15 cellular contexts compared by ENCODE assay signal in the genomic region with DNA sequence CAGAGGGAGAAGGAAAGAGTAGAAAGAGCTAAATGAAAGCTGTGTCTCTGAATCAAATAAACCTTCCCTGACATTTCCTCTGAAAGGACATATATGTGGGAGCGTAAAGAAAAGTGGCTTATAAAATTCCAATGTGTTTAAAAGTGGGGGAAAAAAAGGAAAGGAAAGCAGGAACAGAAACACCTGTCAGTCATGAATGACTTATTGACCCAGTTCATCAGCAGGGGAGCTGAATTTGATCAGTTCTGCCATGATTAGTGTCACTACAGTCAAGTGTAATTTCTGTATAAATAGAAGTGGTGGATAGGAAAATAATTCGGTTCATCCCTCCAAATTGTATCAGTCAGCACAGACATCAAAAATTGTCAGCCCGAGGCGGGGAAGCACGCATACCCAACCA.
DNase-seq lines count a peak whose midpoint lies in the region; FAIRE-seq and TF ChIP-seq lines count a peak whose summit lies in the region.
"Had no signal": no experiment of that assay in that cellular context is flagged by ENCODE, and none has a peak within 500 bp of the region (broad histone marks: within the 10 kb centered on the region; RNA-seq: fewer than 3 reads in every experiment).

No MANE protein-coding gene starts in this region.

- H2AFZ ChIP-seq in neural progenitor cell (replicated peaks): no peak overlapping the region

- TF ChIP-seq CTCF in DOHH2 (IDR thresholded peaks at IDR 0.05; ENCODE audit: low read depth, low read length, poor library complexity, severe bottlenecking) (no peak), neural progenitor cell (IDR thresholded peaks at IDR 0.05) (no peak), D721Med (IDR thresholded peaks at IDR 0.05; ENCODE audit: insufficient read depth, missing control alignments) (no peak), right atrium auricular region (IDR thresholded peaks at IDR 0.05) (no peak)

- no peaks in the 10 kb centered on the region for H4K20me1 ChIP-seq in DOHH2 (ENCODE audit: control insufficient read depth, insufficient read depth, low read depth, low read length)
- no peaks in the 10 kb centered on the region for H4K20me1 ChIP-seq in neural progenitor cell (ENCODE audit: low read depth)

- H3K9me2 ChIP-seq in DOHH2 (replicated peaks; ENCODE audit: control insufficient read depth, low read length): no peaks in the 10 kb centered on the region

- no peaks in the 10 kb centered on the region for H3K9me3 ChIP-seq in DOHH2 (ENCODE audit: control insufficient read depth, insufficient read depth, low read length)
- no peaks in the 10 kb centered on the region for H3K9me3 ChIP-seq in neural progenitor cell (ENCODE audit: low read depth)
- H3K9me3 ChIP-seq in right atrium auricular region: no peaks in the 10 kb centered on the region

- H3K27ac Mint-ChIP-seq in neural progenitor cell: peak overlapping the region; percentile 42
- H3K27ac Mint-ChIP-seq: B cell; CD4-positive, alpha-beta T cell had no signal

- H3K27me3 ChIP-seq in DOHH2 (ENCODE audit: control insufficient read depth, low read length): no peaks in the 10 kb centered on the region
- no peaks in the 10 kb centered on the region for H3K27me3 ChIP-seq in neural progenitor cell
- no peaks in the 10 kb centered on the region for H3K27me3 ChIP-seq in right atrium auricular region

- H3K9me3 Mint-ChIP-seq in neural progenitor cell: no peaks in the 10 kb centered on the region

- peaks cover 13% of the 10 kb centered on the region for H3K4me1 ChIP-seq in DOHH2 (ENCODE audit: control insufficient read depth, low read length)
- H3K4me1 ChIP-seq in neural progenitor cell: no peaks in the 10 kb centered on the region
- H3K4me1 ChIP-seq in right atrium auricular region: no peaks in the 10 kb centered on the region

- H3K4me3 ChIP-seq in DOHH2 (ENCODE audit: low read length): no peak overlapping the region
- no peak overlapping the region for H3K4me3 ChIP-seq in neural progenitor cell
- H3K4me3 ChIP-seq in right atrium auricular region: no peak overlapping the region

- H3K4me1 Mint-ChIP-seq in neural progenitor cell: peaks cover 22% of the 10 kb centered on the region
- H3K4me1 Mint-ChIP-seq: B cell had no signal

- H3K27ac ChIP-seq in DOHH2 (ENCODE audit: low read depth, low read length) (no peak overlapping the region), neural progenitor cell (no peak overlapping the region), right atrium auricular region (no peak overlapping the region)
- H3K27ac ChIP-seq: HL-60 had no signal

- peaks cover 3% of the 10 kb centered on the region for H3K36me3 Mint-ChIP-seq in neural progenitor cell

- H3K27me3 Mint-ChIP-seq in neural progenitor cell (ENCODE audit: insufficient read depth, low read depth): no peaks in the 10 kb centered on the region
- H3K27me3 Mint-ChIP-seq: B cell; CD4-positive, alpha-beta T cell had no signal

- H3K79me2 ChIP-seq in DOHH2 (ENCODE audit: control insufficient read depth, low read length) (no peaks in the 10 kb centered on the region), neural progenitor cell (ENCODE audit: low read depth) (no peaks in the 10 kb centered on the region)

- no peaks in the 10 kb centered on the region for H3K36me3 ChIP-seq in DOHH2 (ENCODE audit: control insufficient read depth, low read length)
- no peaks in the 10 kb centered on the region for H3K36me3 ChIP-seq in neural progenitor cell
- H3K36me3 ChIP-seq in right atrium auricular region: no peaks in the 10 kb centered on the region

- no peak for FAIRE-seq in D721Med (lab: Jason Lieb, UNC)
- FAIRE-seq: A204.1 had no signal

- H3K4me3 Mint-ChIP-seq in neural progenitor cell: no peak overlapping the region
- H3K4me3 Mint-ChIP-seq: B cell; CD4-positive, alpha-beta T cell had no signal

- H3F3A ChIP-seq in DOHH2 (ENCODE audit: control insufficient read depth, insufficient read depth) (no peaks in the 10 kb centered on the region), neural progenitor cell (ENCODE audit: low read depth) (no peaks in the 10 kb centered on the region)

- DNase-seq in NCI-H146 (lab: John Stamatoyannopoulos, UW) (peak; percentile 53), NCI-H526 treated with DMSO at 0.1 percent for 48 hours (lab: John Stamatoyannopoulos, UW) (peak; percentile 53), neural progenitor cell (ENCODE audit: low spot score) (no peak), D721Med (ENCODE audit: insufficient read length, low spot score) (no peak), NCI-H446 treated with DMSO at 0.1 percent for 48 hours (lab: John Stamatoyannopoulos, UW) (no peak), right atrium auricular region (ENCODE audit: low spot score) (no peak)
- DNase-seq: C1 segment of cervical spinal cord; Calu3; CD4-positive, alpha-beta T cell; DND-41; HCEC 1CT had no signal

- H3K4me2 ChIP-seq in DOHH2 (ENCODE audit: low read length) (peak overlapping the region; percentile 16), neural progenitor cell (no peak overlapping the region)

- no peak overlapping the region for H3K9ac ChIP-seq in neural progenitor cell

Comparison
In these comparisons a context has a peak if more than half of its experiments do, and no peak if none do; other contexts are left out.
1. DNase-seq: peak in NCI-H146 (single experiment) and NCI-H526 treated with DMSO at 0.1 percent for 48 hours (single experiment); none in neural progenitor cell (single experiment), D721Med (single experiment), NCI-H446 treated with DMSO at 0.1 percent for 48 hours (single experiment) and right atrium auricular region (single experiment).